12 cellular contexts compared by ENCODE assay signal in genomic region chr4:2938906-2939305, GRCh38. TPM values are rescaled to one million over a fixed set of nuclear protein-coding genes. Genes with fewer than 3 reads are reported as not detected.
DNase-seq lines count a peak whose midpoint lies in the region; ATAC-seq and TF ChIP-seq lines count a peak whose summit lies in the region.
"Had no signal": no experiment of that assay in that cellular context is flagged by ENCODE, and none has a peak within 500 bp of the region (broad histone marks: within the 10 kb centered on the region; RNA-seq: fewer than 3 reads in every experiment).

No MANE protein-coding gene starts in this region.

- in situ Hi-C loops in mammary epithelial cell (cut with MboI; ENCODE audit: low sequenced_read_pairs in 2 of 2) = loop anchor here in 1 of 2 donors (25.0 kb wide), 1 partner anchor 177 kb away; the partner anchor contains the start of gene TNIP2

- H3K27me3 ChIP-seq in BLaER1 (no peaks in the 10 kb centered on the region), neuronal stem cell (ENCODE audit: control insufficient read depth in 3 of 3, insufficient read depth in 3 of 3, low read depth in 1 of 3, low read length in 3 of 3) (no peaks in the 10 kb centered on the region), mammary epithelial cell (ENCODE audit: insufficient read depth, low read length) (no peaks in the 10 kb centered on the region)

- no peak overlapping the region for H3K23ac ChIP-seq in neuronal stem cell (ENCODE audit: low read depth, low read length, poor library complexity)

- H3K4ac ChIP-seq in neuronal stem cell (ENCODE audit: low read length) = no peak overlapping the region

- no peak for TF ChIP-seq CTCF in mammary epithelial cell (conservative IDR thresholded peaks at IDR 0.05 in 1 of 2, IDR thresholded peaks at IDR 0.05 in 1 of 2; ENCODE audit: extremely low read depth in 1 of 2, insufficient read depth in 1 of 2, low read depth in 1 of 2, low read length in 2 of 2)

- H2BK15ac ChIP-seq in neuronal stem cell (ENCODE audit: low read length) = no peak overlapping the region

- H3K9me3 Mint-ChIP-seq in activated naive CD4-positive, alpha-beta T cell treated with anti-CD3 and anti-CD28 coated beads, Interleukin-2, amount 50 U/mL, for 72 hours = no peaks in the 10 kb centered on the region
- H3K9me3 Mint-ChIP-seq: GM23338 had no signal

- no peak overlapping the region for H2AK5ac ChIP-seq in neuronal stem cell (ENCODE audit: low read depth, low read length)

- no peak overlapping the region for H3K14ac ChIP-seq in neuronal stem cell (ENCODE audit: low read length)

- peak in 1 of 2 donors; percentile 47 for DNase-seq in activated naive CD4-positive, alpha-beta T cell treated with anti-CD3 and anti-CD28 coated beads, Interleukin-2, amount 50 U/mL, for 72 hours (ENCODE audit: low spot score in 2 of 2)
- DNase-seq in neuronal stem cell (ENCODE audit: low spot score) (no peak), NCI-H1436 treated with DMSO at 0.1 percent for 48 hours (lab: John Stamatoyannopoulos, UW) (no peak), mammary epithelial cell (no peak), caudate nucleus (lab: John Stamatoyannopoulos, UW) (no peak)
- DNase-seq: C1 segment of cervical spinal cord, NCI-H2081 had no signal

- H3K9ac ChIP-seq in BLaER1 (0 out of 2 replicates have a peak overlapping the region, but pooled peaks have one; percentile 16), neuronal stem cell (ENCODE audit: low read depth, low read length, poor library complexity) (no peak overlapping the region), mammary epithelial cell (ENCODE audit: insufficient read depth, low read length) (no peak overlapping the region)

- H3K27ac ChIP-seq in BLaER1 (no peak overlapping the region), neuronal stem cell (replicated peaks; ENCODE audit: low read length) (no peak overlapping the region), mammary epithelial cell (ENCODE audit: insufficient read depth, low read depth, low read length) (no peak overlapping the region), caudate nucleus (ENCODE audit: low read depth, low read length) (no peak overlapping the region)
- H3K27ac ChIP-seq: HL-60 had no signal

- dilution Hi-C loops in mammary epithelial cell (cut with HindIII; ENCODE audit: low sequenced_read_pairs) = loop anchor here (5.0 kb wide), 1 partner anchor 38 kb away; no protein-coding TSS in a partner anchor

- peak overlapping the region; percentile 25 for H3K18ac ChIP-seq in neuronal stem cell (ENCODE audit: low read length)

- H3K79me1 ChIP-seq in neuronal stem cell (ENCODE audit: low read depth, low read length) = peaks cover 17% of the 10 kb centered on the region

- H3K4me2 ChIP-seq in BLaER1 (no peak overlapping the region), neuronal stem cell (ENCODE audit: insufficient read depth, low read length, poor library complexity, severe bottlenecking) (no peak overlapping the region), mammary epithelial cell (ENCODE audit: insufficient read depth, low read depth, low read length) (no peak overlapping the region)
- H3K4me2 ChIP-seq: GM23338 had no signal

- H4K20me1 ChIP-seq in BLaER1 (peaks cover 86% of the 10 kb centered on the region), mammary epithelial cell (ENCODE audit: insufficient read depth, low read length) (no peaks in the 10 kb centered on the region)

- peak; percentile 6 for TF ChIP-seq POLR2A in GM19193 (IDR thresholded peaks at IDR 0.05; ENCODE audit: extremely low read depth, insufficient read depth, insufficient read length)

- no peak overlapping the region for H4K8ac ChIP-seq in neuronal stem cell (ENCODE audit: low read depth, low read length)

- H2BK12ac ChIP-seq in neuronal stem cell (ENCODE audit: low read length) = no peak overlapping the region

- BruUV-seq in mammary epithelial cell (replicated peaks; lab: Mats Ljungman, UMichigan) = no TSS peak

- ATAC-seq in activated naive CD4-positive, alpha-beta T cell treated with anti-CD3 and anti-CD28 coated beads, Interleukin-2, amount 50 U/mL, for 72 hours = no peak
- no peak for ATAC-seq in HG03342 (IDR thresholded peaks at IDR 0.05; ENCODE audit: unreplicated experiment)
- ATAC-seq: GM23338 had no signal

- no peak overlapping the region for H2BK5ac ChIP-seq in neuronal stem cell (ENCODE audit: low read length)

- H3K27ac Mint-ChIP-seq in activated naive CD4-positive, alpha-beta T cell treated with anti-CD3 and anti-CD28 coated beads, Interleukin-2, amount 50 U/mL, for 72 hours = peak overlapping the region; percentile 72 to 91
- H3K27ac Mint-ChIP-seq: GM23338 had no signal

- H3K36me3 ChIP-seq in BLaER1 (peaks cover 72% of the 10 kb centered on the region), neuronal stem cell (replicated peaks in 1 of 2; ENCODE audit: control insufficient read depth in 2 of 2, insufficient read depth in 2 of 2, low read length in 2 of 2) (peaks cover 60 to 78% of the 10 kb centered on the region in 2 donors), mammary epithelial cell (ENCODE audit: insufficient read depth, low read length) (peaks cover 31% of the 10 kb centered on the region)

- H3K4me3 ChIP-seq in BLaER1 (no peak overlapping the region), neuronal stem cell (ENCODE audit: low read length in 2 of 2) (no peak overlapping the region), mammary epithelial cell (replicated peaks in 1 of 3; ENCODE audit: insufficient read depth in 1 of 3, low read depth in 2 of 3, low read length in 3 of 3) (no peak overlapping the region)
- H3K4me3 ChIP-seq: GM23338 had no signal

- peaks cover 41% of the 10 kb centered on the region for H3K79me2 ChIP-seq in mammary epithelial cell (ENCODE audit: insufficient read depth, low read length)

- no peak overlapping the region for H2BK120ac ChIP-seq in neuronal stem cell (ENCODE audit: low read depth, low read length)

- H3K9me3 ChIP-seq in BLaER1 = no peaks in the 10 kb centered on the region
- no peaks in the 10 kb centered on the region for H3K9me3 ChIP-seq in neuronal stem cell (replicated peaks in 1 of 2; ENCODE audit: control insufficient read depth in 2 of 2, insufficient read depth in 1 of 2, low read depth in 1 of 2, low read length in 2 of 2)
- no peaks in the 10 kb centered on the region for H3K9me3 ChIP-seq in mammary epithelial cell (replicated peaks; ENCODE audit: insufficient read depth, low read length)

- H3K4me1 ChIP-seq in BLaER1 = peaks cover 51% of the 10 kb centered on the region
- peaks cover 3 to 5% of the 10 kb centered on the region in 2 donors for H3K4me1 ChIP-seq in neuronal stem cell (ENCODE audit: control insufficient read depth in 2 of 2, insufficient read depth in 1 of 2, low read depth in 1 of 2, low read length in 2 of 2)
- H3K4me1 ChIP-seq in mammary epithelial cell (ENCODE audit: insufficient read depth, low read length) = peaks cover 27% of the 10 kb centered on the region

- CTCF ChIA-PET in mammary epithelial cell (lab: Charles Lee; ENCODE audit: low non-redundant PET) = interaction anchor here (0.6 kb wide), 1 partner anchor 175 kb away, joined by 8 read pairs; no protein-coding TSS in a partner anchor

- H3K36me3 Mint-ChIP-seq in activated naive CD4-positive, alpha-beta T cell treated with anti-CD3 and anti-CD28 coated beads, Interleukin-2, amount 50 U/mL, for 72 hours = peaks cover 16 to 35% of the 10 kb centered on the region in 2 donors

- no CpG with 5 or more reads among the region's 14 CpGs for WGBS in neuronal stem cell (ENCODE audit: extremely low coverage in 2 of 2, insufficient read length in 2 of 2, insufficient replicate concordance in 1 of 2), 2 donors
- 82% methylated on average over 9 of the region's 14 CpGs for WGBS in mammary epithelial cell (ENCODE audit: low coverage, missing lambda C conversion rate)

- intact Hi-C loops in mammary epithelial cell (cut with micrococcal nuclease) = loop anchor here (5.0 kb wide), 1 partner anchor 97 kb away; the partner anchor contains the start of gene ADD1

- no peak overlapping the region for H4K91ac ChIP-seq in neuronal stem cell (ENCODE audit: low read depth, low read length, poor library complexity)

- H2AFZ ChIP-seq in neuronal stem cell (ENCODE audit: low read length) = no peak overlapping the region
- H2AFZ ChIP-seq in mammary epithelial cell (ENCODE audit: low read depth, low read length) = no peak overlapping the region
- H2AFZ ChIP-seq: GM23338 had no signal

RNA-seq across cellular contexts. Expression of gene NOP14, which starts 24.3 kb away (rescaled TPM):
- total RNA-seq in activated naive CD4-positive, alpha-beta T cell treated with anti-CD3 and anti-CD28 coated beads, Interleukin-2, amount 50 U/mL, for 72 hours = 10 to 100 TPM; 62.9 to 77.1 TPM
- polyA plus RNA-seq in neuronal stem cell (2013, experiment 1 of 2) = 21.4 TPM
- polyA plus RNA-seq in neuronal stem cell (2013, experiment 2 of 2) = 21.1 TPM
- 10 to 100 TPM; 22.8 to 40.0 TPM for total RNA-seq in mammary epithelial cell
- 16.1 TPM for polyA plus RNA-seq in mammary epithelial cell
- 37.5 TPM for polyA minus RNA-seq in mammary epithelial cell

RNA-seq across cellular contexts. Expression of gene GRK4, which starts 24.5 kb away (rescaled TPM):
- 1 to 10 TPM; 2.9 to 7.2 TPM for total RNA-seq in activated naive CD4-positive, alpha-beta T cell treated with anti-CD3 and anti-CD28 coated beads, Interleukin-2, amount 50 U/mL, for 72 hours
- polyA plus RNA-seq in neuronal stem cell (2013, experiment 1 of 2) = 4.2 TPM
- polyA plus RNA-seq in neuronal stem cell (2013, experiment 2 of 2) = 3.7 TPM
- 1 to 10 TPM; 5.4 to 6.8 TPM for total RNA-seq in mammary epithelial cell
- polyA plus RNA-seq in mammary epithelial cell = 2.1 TPM
- polyA minus RNA-seq in mammary epithelial cell = not detected
